Comparison of ENCODE assay signal across 16 cellular contexts in genomic region chr10:57014758-57015157, GRCh38.
DNase-seq lines count a peak whose midpoint lies in the region; ATAC-seq, FAIRE-seq and TF ChIP-seq lines count a peak whose summit lies in the region.
"Had no signal": no experiment of that assay in that cellular context is flagged by ENCODE, and none has a peak within 500 bp of the region (broad histone marks: within the 10 kb centered on the region; RNA-seq: fewer than 3 reads in every experiment).

No MANE protein-coding gene starts in this region.

- ATAC-seq in left ventricle myocardium superior: peak; percentile 95
- no peak for ATAC-seq in stimulated activated memory B cell treated with anti-CD40 and anti-IgM and Interleukin-4, amounts not matched to agents 10 μg/mL and 1 μg/mL and 100 μg/mL, for 72 hours

- no peaks in the 10 kb centered on the region for H3K36me3 Mint-ChIP-seq in stimulated activated memory B cell treated with anti-CD40 and anti-IgM and Interleukin-4, amounts not matched to agents 10 μg/mL and 1 μg/mL and 100 μg/mL, for 72 hours
- H3K36me3 Mint-ChIP-seq: CD4-positive, alpha-beta memory T cell had no signal

- H3K27me3 Mint-ChIP-seq in stimulated activated memory B cell treated with anti-CD40 and anti-IgM and Interleukin-4, amounts not matched to agents 10 μg/mL and 1 μg/mL and 100 μg/mL, for 72 hours: no peaks in the 10 kb centered on the region
- H3K27me3 Mint-ChIP-seq: B cell; CD4-positive, alpha-beta memory T cell had no signal

- DNase-seq in bronchial epithelial cell (ENCODE audit: low read depth): no peak
- peak; percentile 55 for DNase-seq in cardiac septum (ENCODE audit: low spot score)
- no peak for DNase-seq in left ventricle myocardium superior
- DNase-seq in NCI-H187 treated with DMSO at 0.1 percent for 48 hours (lab: John Stamatoyannopoulos, UW): no peak
- no peak for DNase-seq in NOMO-1 treated with dmso at 0.1 percent for 144 hours (lab: John Stamatoyannopoulos, UW; ENCODE audit: unreplicated experiment)
- DNase-seq: ACHN; C1 segment of cervical spinal cord; CD4-positive, alpha-beta memory T cell; DND-41; GDM1 had no signal

- H3K4me1 Mint-ChIP-seq in stimulated activated memory B cell treated with anti-CD40 and anti-IgM and Interleukin-4, amounts not matched to agents 10 μg/mL and 1 μg/mL and 100 μg/mL, for 72 hours: no peaks in the 10 kb centered on the region
- H3K4me1 Mint-ChIP-seq: B cell; CD4-positive, alpha-beta memory T cell had no signal

- H3K36me3 ChIP-seq in bronchial epithelial cell (ENCODE audit: control insufficient read depth, insufficient read depth, low read length): no peaks in the 10 kb centered on the region
- H3K36me3 ChIP-seq: HAP-1 had no signal

- peak overlapping the region; percentile 65 for H3K27ac ChIP-seq in C4-2B

- H3K4me3 Mint-ChIP-seq in stimulated activated memory B cell treated with anti-CD40 and anti-IgM and Interleukin-4, amounts not matched to agents 10 μg/mL and 1 μg/mL and 100 μg/mL, for 72 hours: no peak overlapping the region
- H3K4me3 Mint-ChIP-seq: B cell; CD4-positive, alpha-beta memory T cell had no signal

- no peak overlapping the region for H3K27ac Mint-ChIP-seq in stimulated activated memory B cell treated with anti-CD40 and anti-IgM and Interleukin-4, amounts not matched to agents 10 μg/mL and 1 μg/mL and 100 μg/mL, for 72 hours
- H3K27ac Mint-ChIP-seq: B cell; CD4-positive, alpha-beta memory T cell had no signal

- no peaks in the 10 kb centered on the region for H3K9me3 Mint-ChIP-seq in stimulated activated memory B cell treated with anti-CD40 and anti-IgM and Interleukin-4, amounts not matched to agents 10 μg/mL and 1 μg/mL and 100 μg/mL, for 72 hours

- TF ChIP-seq CTCF in C4-2B (conservative IDR thresholded peaks at IDR 0.05): no peak
- no peak for TF ChIP-seq CTCF in bronchial epithelial cell (IDR thresholded peaks at IDR 0.05; ENCODE audit: insufficient read depth, low read length, severe bottlenecking)

- FAIRE-seq in bronchial epithelial cell (lab: Jason Lieb, UNC): peak; percentile 52
- FAIRE-seq: GM12892, H1 had no signal

- intact Hi-C loops in cardiac septum (cut with DNase I) (no loop called here), left ventricle myocardium superior (cut with micrococcal nuclease) (no loop called here)

- H3K27me3 ChIP-seq in bronchial epithelial cell (ENCODE audit: control insufficient read depth, insufficient read depth, low read length): no peaks in the 10 kb centered on the region

- H3K4me3 ChIP-seq in bronchial epithelial cell (ENCODE audit: low read depth, low read length): no peak overlapping the region
- H3K4me3 ChIP-seq: HAP-1 had no signal
